In genomic region chr13:92365904-92366303, GRCh38 we compare ENCODE assay signal across 5 cellular contexts.
"Had no signal": no experiment of that assay in that cellular context is flagged by ENCODE, and none has a peak within 500 bp of the region (broad histone marks: within the 10 kb centered on the region; RNA-seq: fewer than 3 reads in every experiment).

No MANE protein-coding gene starts in this region.

- FAIRE-seq: HTR-8/SVneo had no signal

- DNase-seq: IMR-90, KBM-7, KG1 had no signal

- H3K27ac ChIP-seq: HL-60 had no signal
